23 cellular contexts compared by ENCODE assay signal in the genomic region with DNA sequence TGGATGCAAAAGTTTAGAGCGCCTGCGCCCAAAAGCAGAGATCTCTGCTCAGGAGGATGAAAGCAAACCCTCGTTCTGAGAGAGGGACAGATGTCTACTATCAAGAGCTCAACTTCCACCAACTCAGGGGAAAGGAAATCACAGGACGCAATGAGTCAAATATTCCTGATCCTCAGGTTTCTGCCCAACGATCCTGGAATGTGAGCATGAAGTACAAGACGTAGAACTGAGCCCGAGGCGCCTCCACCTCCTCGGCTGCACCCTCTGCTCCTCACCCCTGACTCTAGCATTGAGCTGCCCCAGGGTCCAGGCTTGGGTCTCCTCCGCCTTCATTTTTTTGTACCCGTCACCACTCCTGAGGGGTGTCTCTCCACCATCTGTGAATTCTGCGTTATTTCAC. TPM values are rescaled to one million over a fixed set of nuclear protein-coding genes. Genes with fewer than 3 reads are reported as not detected.
DNase-seq lines count a peak whose midpoint lies in the region; ATAC-seq and TF ChIP-seq lines count a peak whose summit lies in the region.
"Had no signal": no experiment of that assay in that cellular context is flagged by ENCODE, and none has a peak within 500 bp of the region (broad histone marks: within the 10 kb centered on the region; RNA-seq: fewer than 3 reads in every experiment).

No MANE protein-coding gene starts in this region.

- no peaks in the 10 kb centered on the region for H3K36me3 Mint-ChIP-seq in activated T-cell treated with anti-CD3 and anti-CD28 coated beads, Interleukin-2, amount 50 U/mL, for 4 hours (ENCODE audit: insufficient read depth)

- TF ChIP-seq CTCF in epithelial cell of esophagus (IDR thresholded peaks at IDR 0.05; ENCODE audit: insufficient read depth, low read depth, low read length, missing control alignments) (no peak), osteoblast (IDR thresholded peaks at IDR 0.05; ENCODE audit: extremely low read depth, low read depth, low read length) (no peak)

- no peaks in the 10 kb centered on the region for H3K27me3 ChIP-seq in osteoblast (ENCODE audit: insufficient read depth, low read length)
- H3K27me3 ChIP-seq: BE2C, BLaER1 had no signal

- no peak overlapping the region for H3K4me2 ChIP-seq in osteoblast (ENCODE audit: insufficient read depth, low read length)
- H3K4me2 ChIP-seq: BLaER1 had no signal

- no peaks in the 10 kb centered on the region for H3K9me3 ChIP-seq in osteoblast (ENCODE audit: low read depth, low read length)
- H3K9me3 ChIP-seq: BE2C, BLaER1 had no signal

- no peaks in the 10 kb centered on the region for H3K9me3 Mint-ChIP-seq in activated T-cell treated with anti-CD3 and anti-CD28 coated beads, Interleukin-2, amount 50 U/mL, for 4 hours
- H3K9me3 Mint-ChIP-seq: CD4-positive, alpha-beta memory T cell; CD8-positive, alpha-beta memory T cell had no signal

- no peaks in the 10 kb centered on the region for H3K4me1 Mint-ChIP-seq in activated T-cell treated with anti-CD3 and anti-CD28 coated beads, Interleukin-2, amount 50 U/mL, for 4 hours (ENCODE audit: low read depth)
- H3K4me1 Mint-ChIP-seq: CD8-positive, alpha-beta memory T cell had no signal

- DNase-seq in epithelial cell of esophagus (ENCODE audit: low read depth) (peak; percentile 8), osteoblast (ENCODE audit: insufficient read length, low spot score, missing footprints) (peak; percentile 6), NCI-H524 treated with DMSO at 0.1 percent for 48 hours (lab: John Stamatoyannopoulos, UW) (no peak)
- no peak for DNase-seq in activated T-cell treated with anti-CD3 and anti-CD28 coated beads, Interleukin-2, amount 50 U/mL, for 4 hours
- DNase-seq: 8988T; ACHN; BE2C; C1 segment of cervical spinal cord; CD4-positive, alpha-beta memory T cell; CD4-positive, CD25-positive, alpha-beta regulatory T cell; CD8-positive, alpha-beta memory T cell; COR-L47; DMS 273 treated with DMSO at 0.1 percent for 48 hours; DMS153; DMS53; DMS79; DND-41; EL; GDM1 had no signal

- H3K4me1 ChIP-seq in osteoblast (ENCODE audit: insufficient read depth, low read length): no peaks in the 10 kb centered on the region
- H3K4me1 ChIP-seq: BE2C had no signal

- H3K4me3 ChIP-seq in epithelial cell of esophagus (ENCODE audit: low read length) (no peak overlapping the region), osteoblast (ENCODE audit: insufficient read depth, low read length) (no peak overlapping the region)
- H3K4me3 ChIP-seq: BLaER1, GM12878 had no signal

- H3K36me3 ChIP-seq in osteoblast (ENCODE audit: insufficient read depth, low read length): peaks cover 6% of the 10 kb centered on the region
- H3K36me3 ChIP-seq: BE2C had no signal

- ATAC-seq in GM19452 (IDR thresholded peaks at IDR 0.05; ENCODE audit: unreplicated experiment): no peak
- no peak for ATAC-seq in activated T-cell treated with anti-CD3 and anti-CD28 coated beads, Interleukin-2, amount 50 U/mL, for 4 hours
- ATAC-seq: GM12878 had no signal

- no peak overlapping the region for H3K4me3 Mint-ChIP-seq in activated T-cell treated with anti-CD3 and anti-CD28 coated beads, Interleukin-2, amount 50 U/mL, for 4 hours
- H3K4me3 Mint-ChIP-seq: CD14-positive monocyte; CD4-positive, alpha-beta memory T cell; CD4-positive, CD25-positive, alpha-beta regulatory T cell; CD8-positive, alpha-beta memory T cell had no signal

- H3K27me3 Mint-ChIP-seq in activated T-cell treated with anti-CD3 and anti-CD28 coated beads, Interleukin-2, amount 50 U/mL, for 4 hours (ENCODE audit: low read depth): no peaks in the 10 kb centered on the region
- H3K27me3 Mint-ChIP-seq: CD4-positive, alpha-beta memory T cell; CD4-positive, CD25-positive, alpha-beta regulatory T cell; CD8-positive, alpha-beta memory T cell had no signal

- no peak overlapping the region for H2AFZ ChIP-seq in osteoblast (ENCODE audit: low read length)

- H3K79me2 ChIP-seq in osteoblast (ENCODE audit: insufficient read depth, low read length): no peaks in the 10 kb centered on the region

- H3K27ac ChIP-seq in osteoblast (ENCODE audit: low read depth, low read length): no peak overlapping the region
- H3K27ac ChIP-seq: BLaER1 had no signal

- H4K20me1 ChIP-seq in osteoblast (ENCODE audit: insufficient read depth, low read length): no peaks in the 10 kb centered on the region
- H4K20me1 ChIP-seq: BLaER1 had no signal

RNA-seq across cellular contexts. Expression of gene IFT140, which starts 15.4 kb away (rescaled TPM):
- total RNA-seq in osteoblast: 37.1 and 38.0 TPM in 2 replicates
- 1 to 10 TPM; 5.8 to 9.1 (median 7.2) TPM for total RNA-seq in activated T-cell treated with anti-CD3 and anti-CD28 coated beads, Interleukin-2, amount 50 U/mL, for 4 hours

RNA-seq across cellular contexts. Expression of gene CRAMP1, which starts 15.6 kb away (rescaled TPM):
- 9.7 and 11.2 TPM in 2 replicates for total RNA-seq in osteoblast
- total RNA-seq in activated T-cell treated with anti-CD3 and anti-CD28 coated beads, Interleukin-2, amount 50 U/mL, for 4 hours: 10 to 100 TPM; 19.1 to 22.9 (median 22.1) TPM

Comparison
In these comparisons a context has a peak if more than half of its experiments do, and no peak if none do; other contexts are left out.
1. DNase-seq: peak in epithelial cell of esophagus (single experiment) and osteoblast (single experiment); none in activated T-cell treated with anti-CD3 and anti-CD28 coated beads, Interleukin-2, amount 50 U/mL, for 4 hours (single experiment) and NCI-H524 treated with DMSO at 0.1 percent for 48 hours (single experiment).